In genomic region chrX:153514259-153514658, GRCh38 we compare ENCODE assay signal across 30 cellular contexts. TPM values are rescaled to one million over a fixed set of nuclear protein-coding genes. Genes with fewer than 3 reads are reported as not detected.
"Had no signal": no experiment of that assay in that cellular context is flagged by ENCODE, and none has a peak within 500 bp of the region (broad histone marks: within the 10 kb centered on the region; RNA-seq: fewer than 3 reads in every experiment).

No MANE protein-coding gene starts in this region.

- ATAC-seq: stimulated activated effector memory CD8-positive, alpha-beta T cell treated with anti-CD3 and anti-CD28 coated beads, Interleukin-12 subunit alpha, Interleukin-12 subunit beta, amount 100 ng/mL, for 72 hours; stimulated activated memory B cell treated with anti-CD40 and anti-IgM and Interleukin-4, amounts not matched to agents 10 μg/mL and 1 μg/mL and 100 μg/mL, for 72 hours; stimulated activated naive B cell treated with anti-CD40 and anti-IgM and Interleukin-4, amounts not matched to agents 10 μg/mL and 1 μg/mL and 100 μg/mL, for 72 hours; stimulated activated naive CD8-positive, alpha-beta T cell treated with anti-CD3 and anti-CD28 coated beads, Interleukin-15, amount 100 ng/mL, for 72 hours; stimulated activated naive CD8-positive, alpha-beta T cell treated with anti-CD3 and anti-CD28 coated beads, Interleukin-15, Interleukin-2, amounts not matched to agents 100 U/mL and 50 U/mL, for 24 hours; upper lobe of right lung had no signal

- DNase-seq: stimulated activated CD4-positive, alpha-beta T cell treated with anti-CD3 and anti-CD28 coated beads, Interleukin-2, amount 100 ng/mL, for 48 hours; stimulated activated CD4-positive, alpha-beta T cell treated with anti-CD3 and anti-CD28 coated beads, Interleukin-4, amount 100 ng/mL, for 1 hour; stimulated activated CD4-positive, alpha-beta T cell treated with anti-CD3 and anti-CD28 coated beads, Interleukin-4, amount 100 ng/mL, for 24 hours; stimulated activated CD4-positive, alpha-beta T cell treated with anti-CD3 and anti-CD28 coated beads, Interleukin-4, amount 100 ng/mL, for 4 hours; stimulated activated CD8-positive, alpha-beta memory T cell treated with anti-CD3 and anti-CD28 coated beads, Interleukin-4, amount 100 ng/mL, for 48 hours; stimulated activated naive B cell treated with anti-CD40 and anti-IgM and Interleukin-4, amounts not matched to agents 10 μg/mL and 1 μg/mL and 100 μg/mL, for 72 hours; stimulated activated naive CD4-positive, alpha-beta T cell; stimulated activated naive CD4-positive, alpha-beta T cell treated with Interleukin-2 at 50 U/mL for 16 hours; stimulated activated naive CD8-positive, alpha-beta T cell treated with anti-CD3 and anti-CD28 coated beads, Interleukin-15, amount 100 ng/mL, for 72 hours; stimulated activated naive CD8-positive, alpha-beta T cell treated with anti-CD3 and anti-CD28 coated beads, Interleukin-15, Interleukin-2, amounts not matched to agents 100 U/mL and 50 U/mL, for 24 hours; stomach; substantia nigra; testis; thyroid gland; tibial artery; transverse colon; trophoblast cell; upper lobe of left lung; upper lobe of right lung; uterus had no signal

- H3K36me3 Mint-ChIP-seq: stimulated activated effector memory CD8-positive, alpha-beta T cell treated with anti-CD3 and anti-CD28 coated beads, Interleukin-12 subunit alpha, Interleukin-12 subunit beta, amount 100 ng/mL, for 72 hours; stimulated activated memory B cell treated with anti-CD40 and anti-IgM and Interleukin-4, amounts not matched to agents 10 μg/mL and 1 μg/mL and 100 μg/mL, for 72 hours; stimulated activated naive B cell treated with anti-CD40 and anti-IgM and Interleukin-4, amounts not matched to agents 10 μg/mL and 1 μg/mL and 100 μg/mL, for 72 hours; type B pancreatic cell had no signal

- H3K4me3 Mint-ChIP-seq: stimulated activated effector memory CD8-positive, alpha-beta T cell treated with anti-CD3 and anti-CD28 coated beads, Interleukin-12 subunit alpha, Interleukin-12 subunit beta, amount 100 ng/mL, for 72 hours; stimulated activated memory B cell treated with anti-CD40 and anti-IgM and Interleukin-4, amounts not matched to agents 10 μg/mL and 1 μg/mL and 100 μg/mL, for 72 hours; stimulated activated naive B cell treated with anti-CD40 and anti-IgM and Interleukin-4, amounts not matched to agents 10 μg/mL and 1 μg/mL and 100 μg/mL, for 72 hours; stimulated activated naive CD8-positive, alpha-beta T cell treated with anti-CD3 and anti-CD28 coated beads, Interleukin-15, amount 100 ng/mL, for 72 hours; stimulated activated naive CD8-positive, alpha-beta T cell treated with anti-CD3 and anti-CD28 coated beads, Interleukin-15, Interleukin-2, amounts not matched to agents 100 ng/mL and 50 ng/mL, for 24 hours; type B pancreatic cell had no signal

- H3K9me3 Mint-ChIP-seq: stimulated activated effector memory CD8-positive, alpha-beta T cell treated with anti-CD3 and anti-CD28 coated beads, Interleukin-12 subunit alpha, Interleukin-12 subunit beta, amount 100 ng/mL, for 72 hours; stimulated activated memory B cell treated with anti-CD40 and anti-IgM and Interleukin-4, amounts not matched to agents 10 μg/mL and 1 μg/mL and 100 μg/mL, for 72 hours; stimulated activated naive B cell treated with anti-CD40 and anti-IgM and Interleukin-4, amounts not matched to agents 10 μg/mL and 1 μg/mL and 100 μg/mL, for 72 hours; stimulated activated naive CD8-positive, alpha-beta T cell treated with anti-CD3 and anti-CD28 coated beads, Interleukin-15, amount 100 ng/mL, for 72 hours; stimulated activated naive CD8-positive, alpha-beta T cell treated with anti-CD3 and anti-CD28 coated beads, Interleukin-15, Interleukin-2, amounts not matched to agents 100 ng/mL and 50 ng/mL, for 24 hours; type B pancreatic cell had no signal

- H3K36me3 ChIP-seq: stomach, suprapubic skin, thoracic aorta, thyroid gland, tibial artery, tibial nerve, transverse colon, upper lobe of left lung, upper lobe of right lung, uterus, vagina had no signal

- H3K4me1 ChIP-seq: testis, thyroid gland, transverse colon, upper lobe of right lung, uterus, vagina had no signal

- H3K27ac Mint-ChIP-seq: stimulated activated effector memory CD8-positive, alpha-beta T cell treated with anti-CD3 and anti-CD28 coated beads, Interleukin-12 subunit alpha, Interleukin-12 subunit beta, amount 100 ng/mL, for 72 hours; stimulated activated memory B cell treated with anti-CD40 and anti-IgM and Interleukin-4, amounts not matched to agents 10 μg/mL and 1 μg/mL and 100 μg/mL, for 72 hours; stimulated activated naive B cell treated with anti-CD40 and anti-IgM and Interleukin-4, amounts not matched to agents 10 μg/mL and 1 μg/mL and 100 μg/mL, for 72 hours; stimulated activated naive CD8-positive, alpha-beta T cell treated with anti-CD3 and anti-CD28 coated beads, Interleukin-15, amount 100 ng/mL, for 72 hours; stimulated activated naive CD8-positive, alpha-beta T cell treated with anti-CD3 and anti-CD28 coated beads, Interleukin-15, Interleukin-2, amounts not matched to agents 100 ng/mL and 50 ng/mL, for 24 hours; type B pancreatic cell had no signal

- H3K9me3 ChIP-seq: stomach, suprapubic skin, testis, thoracic aorta, thyroid gland, tibial artery, tibial nerve, transverse colon, upper lobe of left lung, upper lobe of right lung, uterus, vagina had no signal

- H3K4me1 Mint-ChIP-seq: stimulated activated effector memory CD8-positive, alpha-beta T cell treated with anti-CD3 and anti-CD28 coated beads, Interleukin-12 subunit alpha, Interleukin-12 subunit beta, amount 100 ng/mL, for 72 hours; stimulated activated memory B cell treated with anti-CD40 and anti-IgM and Interleukin-4, amounts not matched to agents 10 μg/mL and 1 μg/mL and 100 μg/mL, for 72 hours had no signal

- H3K4me3 ChIP-seq: stomach, suprapubic skin, testis, thoracic aorta, thyroid gland, tibial artery, tibial nerve, transverse colon, upper lobe of left lung, upper lobe of right lung, uterus, vagina had no signal

- H3K27me3 ChIP-seq: testis, thyroid gland, vagina had no signal

- H3K27ac ChIP-seq: stomach, suprapubic skin, testis, thoracic aorta, thyroid gland, tibial artery, tibial nerve, transverse colon, upper lobe of left lung, upper lobe of right lung, uterus, vagina had no signal

RNA-seq across cellular contexts. Expression of gene ATP2B3, which starts 3.2 kb away (rescaled TPM):
- total RNA-seq: subcutaneous adipose tissue, suprapubic skin, thyroid gland, tibial nerve, transverse colon, upper lobe of right lung, ureter had no signal
